ENCODE assay signal across 19 cellular contexts in genomic region chr2:169349528-169349927, GRCh38. TPM values are rescaled to one million over a fixed set of nuclear protein-coding genes. Genes with fewer than 3 reads are reported as not detected.
"Had no signal": no experiment of that assay in that cellular context is flagged by ENCODE, and none has a peak within 500 bp of the region (broad histone marks: within the 10 kb centered on the region; RNA-seq: fewer than 3 reads in every experiment).

No MANE protein-coding gene starts in this region.

- H3K4me3 ChIP-seq: heart left ventricle, spleen, tibial nerve had no signal

- H3K36me3 ChIP-seq: heart left ventricle, spleen, tibial nerve had no signal

- H3K9me3 ChIP-seq: heart left ventricle, spleen, tibial nerve had no signal

- H3K27ac ChIP-seq: heart left ventricle, spleen, tibial nerve had no signal

- ATAC-seq: esophagus mucosa; heart left ventricle; natural killer cell; sciatic nerve; stimulated activated memory B cell treated with anti-CD40 and anti-IgM and Interleukin-4, amounts not matched to agents 10 μg/mL and 1 μg/mL and 100 μg/mL, for 72 hours; stimulated activated naive CD8-positive, alpha-beta T cell treated with anti-CD3 and anti-CD28 coated beads, Interleukin-15, amount 100 ng/mL, for 72 hours had no signal

- H3K4me1 ChIP-seq: heart left ventricle, spleen had no signal

- H3K27me3 ChIP-seq: heart left ventricle, spleen, tibial nerve had no signal

- DNase-seq: cortex of kidney; effector memory CD4-positive, alpha-beta T cell; heart left ventricle; hippocampal formation; mammary epithelial cell; natural killer cell; posterior cingulate gyrus; spleen; stimulated activated CD4-positive, alpha-beta T cell treated with anti-CD3 and anti-CD28 coated beads, Interleukin-15, amount 100 ng/mL, for 24 hours; stimulated activated CD4-positive, alpha-beta T cell treated with anti-CD3 and anti-CD28 coated beads, Interleukin-1b, Interleukin-23, amount 100 ng/mL, for 48 hours; stimulated activated CD4-positive, alpha-beta T cell treated with anti-CD3 and anti-CD28 coated beads, Interleukin-4, amount 100 ng/mL, for 24 hours; stimulated activated naive CD8-positive, alpha-beta T cell treated with anti-CD3 and anti-CD28 coated beads, Interleukin-15, amount 100 ng/mL, for 72 hours had no signal

RNA-seq across cellular contexts. Expression of gene LRP2, which starts 12.8 kb away (rescaled TPM):
- total RNA-seq: esophagus mucosa, mammary epithelial cell, mesenteric fat pad, mononuclear cell, natural killer cell, spleen, tibial nerve had no signal
- polyA plus RNA-seq: fibroblast of lung, spleen had no signal
